19 cellular contexts compared by ENCODE assay signal in genomic region chr21:46051379-46051770, GRCh38. TPM values are rescaled to one million over a fixed set of nuclear protein-coding genes. Genes with fewer than 3 reads are reported as not detected.
DNase-seq lines count a peak whose midpoint lies in the region; ATAC-seq and TF ChIP-seq lines count a peak whose summit lies in the region.
"Had no signal": no experiment of that assay in that cellular context is flagged by ENCODE, and none has a peak within 500 bp of the region (broad histone marks: within the 10 kb centered on the region; RNA-seq: fewer than 3 reads in every experiment).

No MANE protein-coding gene starts in this region.

- H3K27me3 Mint-ChIP-seq in mesothelial cell of epicardium (ENCODE audit: low read depth): peaks cover 5% of the 10 kb centered on the region

- CTCF ChIA-PET in IMR-90 (lab: Yijun Ruan, JAX): interaction anchor here (1.3 kb wide), 1 partner anchor 70 kb away, joined by 3 read pairs; the partner anchor contains the start of gene COL6A1

- H4K5ac ChIP-seq in IMR-90 (ENCODE audit: low read depth, low read length): peak overlapping the region; percentile 19; the same call in 1 of the 2 replicates

- ATAC-seq in IMR-90 (ENCODE audit: low read depth) (no peak), HG03439 (IDR thresholded peaks at IDR 0.05; ENCODE audit: unreplicated experiment) (no peak)
- ATAC-seq: HepG2, Panc1 had no signal

- TF ChIP-seq CTCF in IMR-90 (conservative IDR thresholded peaks at IDR 0.05; ENCODE audit: low read depth, low read length) (no peak), esophagus muscularis mucosa (IDR thresholded peaks at IDR 0.05) (no peak), mesothelial cell of epicardium (IDR thresholded peaks at IDR 0.05; ENCODE audit: unreplicated experiment) (no peak), brain microvascular endothelial cell (IDR thresholded peaks at IDR 0.05; ENCODE audit: low read depth, low read length, missing control alignments) (no peak)

- no peak overlapping the region for H3K9ac ChIP-seq in IMR-90 (ENCODE audit: low read depth, low read length)
- H3K9ac ChIP-seq: BLaER1 treated with 17β-estradiol and CSF1 and Interleukin-3, amounts not matched to agents 10 nM and 100 nM had no signal

- H3K27ac Mint-ChIP-seq in mesothelial cell of epicardium: peak overlapping the region; percentile 43

- H3K56ac ChIP-seq in IMR-90 (ENCODE audit: extremely low read depth, insufficient read depth, low read length): no peak overlapping the region

- H4K91ac ChIP-seq in IMR-90 (ENCODE audit: insufficient read depth, low read depth, low read length): peak overlapping the region; percentile 72

- H2BK120ac ChIP-seq in IMR-90 (ENCODE audit: low read depth, low read length): peak overlapping the region; percentile 100

- peak overlapping the region; percentile 40 for H2BK5ac ChIP-seq in IMR-90 (ENCODE audit: low read depth, low read length, poor library complexity, severe bottlenecking)

- H3K4ac ChIP-seq in IMR-90 (ENCODE audit: low read depth, low read length): peak overlapping the region; percentile 70

- no TSS peak for BruUV-seq in IMR-90 (replicated peaks; lab: Mats Ljungman, UMichigan)

- no peak overlapping the region; the same call in 1 of the 2 replicates for H3K27ac ChIP-seq in IMR-90 (ENCODE audit: insufficient read depth, low read length)
- H3K27ac ChIP-seq in esophagus muscularis mucosa (replicated peaks in 1 of 4): peak overlapping the region in 3 of 4 donors; percentile 87 to 90 (median 87)
- H3K27ac ChIP-seq in thymus (ENCODE audit: low read depth): peak overlapping the region; percentile 4
- H3K27ac ChIP-seq in brain microvascular endothelial cell: no peak overlapping the region
- H3K27ac ChIP-seq: BLaER1 treated with 17β-estradiol and CSF1 and Interleukin-3, amounts not matched to agents 10 nM and 100 nM had no signal

- intact Hi-C loops in IMR-90 (cut with micrococcal nuclease) (no loop called here), esophagus muscularis mucosa (cut with DNase I) (no loop called here)

- POLR2A ChIA-PET in IMR-90 (lab: Charles Lee; ENCODE audit: unreplicated experiment): no interaction called here

- no peaks in the 10 kb centered on the region for H3K9me3 Mint-ChIP-seq in mesothelial cell of epicardium

- H3K36me3 ChIP-seq in IMR-90 (ENCODE audit: control insufficient read depth, insufficient read depth, low read length) (no peaks in the 10 kb centered on the region), esophagus muscularis mucosa (no peaks in the 10 kb centered on the region), thymus (ENCODE audit: control insufficient read depth, insufficient read depth) (no peaks in the 10 kb centered on the region), brain microvascular endothelial cell (replicated peaks) (no peaks in the 10 kb centered on the region)
- H3K36me3 ChIP-seq: BLaER1 treated with 17β-estradiol and CSF1 and Interleukin-3, amounts not matched to agents 10 nM and 100 nM had no signal

- H3K4me1 Mint-ChIP-seq in mesothelial cell of epicardium: peaks cover 9% of the 10 kb centered on the region

- peaks cover 39% of the 10 kb centered on the region for H3K4me1 ChIP-seq in IMR-90 (ENCODE audit: control insufficient read depth, insufficient read depth, low read length)
- H3K4me1 ChIP-seq in esophagus muscularis mucosa: peaks cover 32 to 58% (median 55%) of the 10 kb centered on the region in 4 donors
- H3K4me1 ChIP-seq in thymus (ENCODE audit: control insufficient read depth, insufficient read depth, low read length): no peaks in the 10 kb centered on the region

- no peak overlapping the region for H2AFZ ChIP-seq in IMR-90 (replicated peaks; ENCODE audit: low read length, poor library complexity)

- dilution Hi-C loops in IMR-90 (cut with HindIII; ENCODE audit: low sequenced_read_pairs, unreplicated experiment): no loop called here

- H2BK20ac ChIP-seq in IMR-90 (ENCODE audit: low read depth, low read length): peak overlapping the region; percentile 51

- 0 out of 2 replicates have a peak, but pooled peaks cover 3% of the 10 kb centered on the region for H4K20me1 ChIP-seq in IMR-90 (ENCODE audit: insufficient read depth, low read length)

- peak overlapping the region; percentile 87 for H2AK5ac ChIP-seq in IMR-90 (ENCODE audit: low read depth, low read length)

- H3K4me3 ChIP-seq in IMR-90 (ENCODE audit: insufficient read depth, low read depth, low read length): no peak overlapping the region
- no peak overlapping the region for H3K4me3 ChIP-seq in esophagus muscularis mucosa
- H3K4me3 ChIP-seq in thymus (ENCODE audit: low read length): no peak overlapping the region
- H3K4me3 ChIP-seq in brain microvascular endothelial cell (ENCODE audit: low read depth, low read length): no peak overlapping the region
- H3K4me3 ChIP-seq: BLaER1 treated with 17β-estradiol and CSF1 and Interleukin-3, amounts not matched to agents 10 nM and 100 nM had no signal

- H3K27me3 ChIP-seq in IMR-90 (ENCODE audit: control insufficient read depth, insufficient read depth, low read length): no peaks in the 10 kb centered on the region
- no peaks in the 10 kb centered on the region for H3K27me3 ChIP-seq in esophagus muscularis mucosa
- H3K27me3 ChIP-seq in thymus (ENCODE audit: control insufficient read depth, insufficient read depth): no peaks in the 10 kb centered on the region
- no peaks in the 10 kb centered on the region for H3K27me3 ChIP-seq in brain microvascular endothelial cell (replicated peaks)

- H2AK9ac ChIP-seq in IMR-90 (replicated peaks; ENCODE audit: low read depth, low read length, poor library complexity): no peak overlapping the region

- WGBS in IMR-90 (ENCODE audit: extremely low coverage in 2 of 2, insufficient read length in 1 of 2), 2 experiments: 80% methylated on average over 2 of the region's 16 CpGs; no CpG with 5 or more reads in 1 of the 2 experiments
- 87% methylated on average over 16 of the region's 16 CpGs for WGBS in esophagus muscularis mucosa
- WGBS in thymus: 91% methylated on average over 16 of the region's 16 CpGs

- H3K14ac ChIP-seq in IMR-90 (replicated peaks; ENCODE audit: low read depth, low read length): peak overlapping the region; percentile 1; the same call in 1 of the 2 replicates

- no peak for TF ChIP-seq RAD21 in IMR-90 (IDR thresholded peaks at IDR 0.05; ENCODE audit: low read length)

- TF ChIP-seq EP300 in esophagus muscularis mucosa (IDR thresholded peaks at IDR 0.05): no peak

- in situ Hi-C loops in IMR-90 (cut with MboI; ENCODE audit: low sequenced_read_pairs) (no loop called here), brain microvascular endothelial cell (cut with HindIII; ENCODE audit: low pct_ligation_motif_present, low sequenced_read_pairs) (no loop called here)

- peaks cover 15% of the 10 kb centered on the region for H3K9me1 ChIP-seq in IMR-90 (ENCODE audit: insufficient read depth, low read length)

- no peak overlapping the region for H3K4me2 ChIP-seq in IMR-90 (ENCODE audit: low read depth, low read length)

- no peaks in the 10 kb centered on the region for H3K36me3 Mint-ChIP-seq in mesothelial cell of epicardium

- DNase-seq in IMR-90 (no peak), esophagus muscularis mucosa (ENCODE audit: extremely low spot score) (no peak), mesothelial cell of epicardium (ENCODE audit: low spot score in 2 of 2, unreplicated experiment in 2 of 2) (peak in 1 of 2 experiments; percentile 0), HuH-7 (ENCODE audit: low spot score) (no peak), brain microvascular endothelial cell (no peak)
- DNase-seq: GF-D8, GOT3, Karpas-422, MM.1S, NCI-H1105 treated with DMSO at 0.1 percent for 48 hours, NCI-H2029 treated with DMSO at 0.1 percent for 48 hours, NCI-H510A, NCI-H82, Right ventricle myocardium superior had no signal

- H3K9me3 ChIP-seq in IMR-90 (ENCODE audit: control insufficient read depth, insufficient read depth, low read length) (no peaks in the 10 kb centered on the region), esophagus muscularis mucosa (no peaks in the 10 kb centered on the region), thymus (ENCODE audit: control insufficient read depth) (peaks cover 1% of the 10 kb centered on the region)
- H3K9me3 ChIP-seq: BLaER1 treated with 17β-estradiol and CSF1 and Interleukin-3, amounts not matched to agents 10 nM and 100 nM had no signal

- peak overlapping the region; percentile 93; the same call in 2 of the 3 replicates for H2BK15ac ChIP-seq in IMR-90 (ENCODE audit: low read depth, low read length)

- no peak; the same call in 1 of the 2 replicates for TF ChIP-seq POLR2A in IMR-90 (IDR thresholded peaks at IDR 0.05; ENCODE audit: low read depth, low read length)
- TF ChIP-seq POLR2A in esophagus muscularis mucosa (IDR thresholded peaks at IDR 0.05; ENCODE audit: low read depth): no peak

- no peak overlapping the region for H3K4me3 Mint-ChIP-seq in mesothelial cell of epicardium

- H3K79me1 ChIP-seq in IMR-90 (ENCODE audit: low read depth in 1 of 2, low read length in 2 of 2): peaks cover 9 to 49% of the 10 kb centered on the region in 2 experiments; a peak in 3 of 4 replicates

- H3K18ac ChIP-seq in IMR-90 (ENCODE audit: low read depth, low read length): peak overlapping the region; percentile 34

- peak overlapping the region in 1 of 2 experiments; percentile 46; a peak in 1 of 4 replicates for H4K8ac ChIP-seq in IMR-90 (ENCODE audit: low read depth in 2 of 2, low read length in 2 of 2)

- no peak overlapping the region for H3K23ac ChIP-seq in IMR-90 (ENCODE audit: low read depth, low read length)

TF ChIP-seq in IMR-90, 13 proteins besides CTCF, POLR2A, EP300 and RAD21 (continues in another document):
- TF ChIP-seq ELK1 (IDR thresholded peaks at IDR 0.05; ENCODE audit: borderline replicate concordance, low read depth, low read length): no peak

RNA-seq across cellular contexts. Expression of gene COL6A2, which starts 46.5 kb away (rescaled TPM):
- total RNA-seq in IMR-90 (2012; rRNA removed): 208 and 222 TPM in 2 replicates
- 1,065 and 1,165 TPM in 2 replicates for polyA plus RNA-seq in IMR-90 (2012; rRNA removed)
- 753 and 1,846 TPM in 2 replicates for polyA plus RNA-seq in IMR-90 (2012; cell fraction: cytosol; rRNA removed)
- polyA plus RNA-seq in IMR-90 (2012; cell fraction: nucleus; rRNA removed; ENCODE audit: low replicate concordance): 2,830 and 5,552 TPM in 2 replicates
- 1,000 to 10,000 TPM in 2 of 4 donors, 100 to 1,000 TPM in 2; 942 to 1,525 (median 1,202) TPM for total RNA-seq in esophagus muscularis mucosa
- 846 to 986 TPM (median 933 TPM) in 3 replicates for total RNA-seq in mesothelial cell of epicardium
- 182 TPM for polyA plus RNA-seq in thymus

Comparison
In these comparisons a context has a peak if more than half of its experiments do, and no peak if none do; other contexts are left out.
1. H3K27ac ChIP-seq: peak in esophagus muscularis mucosa (3 of 4) and thymus (single experiment); none in IMR-90 (single experiment) and brain microvascular endothelial cell (single experiment).